Comparison of ENCODE assay signal across 21 cellular contexts in genomic region chr1:19359357-19359756, GRCh38. TPM values are rescaled to one million over a fixed set of nuclear protein-coding genes. Genes with fewer than 3 reads are reported as not detected.
DNase-seq lines count a peak whose midpoint lies in the region; ATAC-seq and TF ChIP-seq lines count a peak whose summit lies in the region.
"Had no signal": no experiment of that assay in that cellular context is flagged by ENCODE, and none has a peak within 500 bp of the region (broad histone marks: within the 10 kb centered on the region; RNA-seq: fewer than 3 reads in every experiment).

No MANE protein-coding gene starts in this region.

- peaks cover 41% of the 10 kb centered on the region for H3K4me1 Mint-ChIP-seq in stimulated activated naive CD8-positive, alpha-beta T cell treated with anti-CD3 and anti-CD28 coated beads, Interleukin-15, amount 100 ng/mL, for 72 hours
- H3K4me1 Mint-ChIP-seq in Calu3 (ENCODE audit: low read depth, unreplicated experiment): no peaks in the 10 kb centered on the region

- ATAC-seq in stimulated activated naive CD8-positive, alpha-beta T cell treated with anti-CD3 and anti-CD28 coated beads, Interleukin-15, amount 100 ng/mL, for 72 hours: peak; percentile 73
- ATAC-seq in stimulated activated naive CD8-positive, alpha-beta T cell treated with anti-CD3 and anti-CD28 coated beads, Interleukin-15, Interleukin-2, amounts not matched to agents 100 U/mL and 50 U/mL, for 24 hours: no peak
- ATAC-seq in gastroesophageal sphincter: no peak
- ATAC-seq in HG03520 (IDR thresholded peaks at IDR 0.05; ENCODE audit: unreplicated experiment): no peak
- ATAC-seq: HCT116 had no signal

- no peak for DNase-seq in stimulated activated naive CD8-positive, alpha-beta T cell treated with anti-CD3 and anti-CD28 coated beads, Interleukin-15, amount 100 ng/mL, for 72 hours
- no peak for DNase-seq in stimulated activated naive CD8-positive, alpha-beta T cell treated with anti-CD3 and anti-CD28 coated beads, Interleukin-15, Interleukin-2, amounts not matched to agents 100 U/mL and 50 U/mL, for 24 hours
- no peak for DNase-seq in RWPE1 (ENCODE audit: low spot score)
- no peak for DNase-seq in Calu3
- no peak for DNase-seq in NCI-H1694 (lab: John Stamatoyannopoulos, UW)
- DNase-seq: activated CD4-positive, alpha-beta T cell treated with anti-CD3 and anti-CD28 coated beads for 36 hours; activated effector memory CD4-positive, alpha-beta T cell treated with anti-CD3 and anti-CD28 coated beads, Interleukin-2, amount 50 U/mL, for 16 hours; DND-41; immature natural killer cell; left ventricle myocardium inferior; NCI-H187; NCI-H345; PC-9 had no signal

- H3K27ac Mint-ChIP-seq in stimulated activated naive CD8-positive, alpha-beta T cell treated with anti-CD3 and anti-CD28 coated beads, Interleukin-15, amount 100 ng/mL, for 72 hours: no peak overlapping the region
- no peak overlapping the region for H3K27ac Mint-ChIP-seq in Calu3 (ENCODE audit: unreplicated experiment)

- no peak overlapping the region for H3K4me3 Mint-ChIP-seq in stimulated activated naive CD8-positive, alpha-beta T cell treated with anti-CD3 and anti-CD28 coated beads, Interleukin-15, amount 100 ng/mL, for 72 hours
- no peak overlapping the region for H3K4me3 Mint-ChIP-seq in Calu3 (ENCODE audit: low read depth, unreplicated experiment)
- H3K4me3 Mint-ChIP-seq: activated CD4-positive, alpha-beta T cell treated with anti-CD3 and anti-CD28 coated beads for 36 hours; central memory CD8-positive, alpha-beta T cell; mesothelial cell of epicardium had no signal

- TF ChIP-seq EP300 in gastroesophageal sphincter (IDR thresholded peaks at IDR 0.05): no peak

- H3K4me3 ChIP-seq in gastroesophageal sphincter: no peak overlapping the region
- H3K4me3 ChIP-seq: dorsolateral prefrontal cortex, left ventricle myocardium inferior, PC-9, SJSA1, suprapubic skin had no signal

- H3K27me3 ChIP-seq in gastroesophageal sphincter: no peaks in the 10 kb centered on the region
- H3K27me3 ChIP-seq: dorsolateral prefrontal cortex, SJSA1, suprapubic skin had no signal

- POLR2A ChIA-PET in RWPE1 (lab: Yijun Ruan, JAX; ENCODE audit: low non-redundant PET): no interaction called here

- peaks cover 0 to 62% (median 14%) of the 10 kb centered on the region in 3 donors for H3K4me1 ChIP-seq in gastroesophageal sphincter

- no peaks in the 10 kb centered on the region for H3K9me3 ChIP-seq in gastroesophageal sphincter
- H3K9me3 ChIP-seq: left ventricle myocardium inferior, SJSA1, suprapubic skin had no signal

- intact Hi-C loops in Calu3 (cut with micrococcal nuclease; ENCODE audit: unreplicated experiment): loop anchor here (2.0 kb wide), 1 partner anchor 27 kb away; no protein-coding TSS in a partner anchor

- no TSS peak for BruUV-seq in Calu3 (replicated peaks; lab: Mats Ljungman, UMichigan)

- H3K27ac ChIP-seq in RWPE1 (peak overlapping the region; percentile 92), gastroesophageal sphincter (peak overlapping the region in 3 of 4 donors; percentile 1 to 30 (median 6))
- H3K27ac ChIP-seq: left ventricle myocardium inferior, PC-9, SJSA1 had no signal

- H3K27me3 Mint-ChIP-seq in stimulated activated naive CD8-positive, alpha-beta T cell treated with anti-CD3 and anti-CD28 coated beads, Interleukin-15, amount 100 ng/mL, for 72 hours: no peaks in the 10 kb centered on the region
- H3K27me3 Mint-ChIP-seq in Calu3 (ENCODE audit: unreplicated experiment): no peaks in the 10 kb centered on the region
- H3K27me3 Mint-ChIP-seq: activated CD4-positive, alpha-beta T cell treated with anti-CD3 and anti-CD28 coated beads for 36 hours; central memory CD8-positive, alpha-beta T cell had no signal

- CTCF ChIA-PET in RWPE1 (lab: Yijun Ruan, JAX) (no interaction called here), Calu3 (lab: Charles Lee) (no interaction called here)

- TF ChIP-seq CTCF in RWPE1 (conservative IDR thresholded peaks at IDR 0.05; ENCODE audit: low read depth): no peak
- no peak for TF ChIP-seq CTCF in gastroesophageal sphincter (IDR thresholded peaks at IDR 0.05)
- no peak for TF ChIP-seq CTCF in Calu3 (IDR thresholded peaks at IDR 0.05; ENCODE audit: unreplicated experiment)

- 58 to 98% methylated on average over 6 to 7 of the region's 11 CpGs for WGBS in gastroesophageal sphincter (ENCODE audit: low coverage in 1 of 2), 2 donors

- H3K36me3 ChIP-seq in gastroesophageal sphincter: peaks cover 0 to 53% of the 10 kb centered on the region in 2 donors

- no peaks in the 10 kb centered on the region for H3K9me3 Mint-ChIP-seq in stimulated activated naive CD8-positive, alpha-beta T cell treated with anti-CD3 and anti-CD28 coated beads, Interleukin-15, amount 100 ng/mL, for 72 hours
- H3K9me3 Mint-ChIP-seq in Calu3 (ENCODE audit: low read depth, unreplicated experiment): no peaks in the 10 kb centered on the region
- H3K9me3 Mint-ChIP-seq: central memory CD8-positive, alpha-beta T cell; immature natural killer cell; mesothelial cell of epicardium had no signal

- no peak for TF ChIP-seq POLR2A in gastroesophageal sphincter (IDR thresholded peaks at IDR 0.05)

- H3K36me3 Mint-ChIP-seq in Calu3 (ENCODE audit: insufficient read depth, unreplicated experiment): peaks cover 8% of the 10 kb centered on the region

RNA-seq across cellular contexts. Expression of gene SLC66A1, which starts 47.2 kb away (rescaled TPM):
- total RNA-seq in gastroesophageal sphincter: 10 to 100 TPM in 3 of 4 donors, 1 to 10 TPM in 1; 8.1 to 12.3 (median 11.7) TPM
- total RNA-seq in Calu3 (2022): 10.0 and 13.1 TPM in 2 replicates

RNA-seq across cellular contexts. Expression of gene AKR7A2, which starts 47.4 kb away (rescaled TPM):
- total RNA-seq in gastroesophageal sphincter (10 to 100 TPM; 58.2 to 77.2 (median 63.7) TPM), Calu3 (2022) (25.7 and 26.3 TPM in 2 replicates)
